ENCODE assay signal across 1 cellular context in genomic region chr16:2501938-2502900, GRCh38.
TF ChIP-seq lines count a peak whose summit lies in the region.

No MANE protein-coding gene starts in this region.

TF ChIP-seq in K562, 482 proteins besides CTCF, POLR2A, EP300 and RAD21:
- TF ChIP-seq MAX (CRISPR knock-in tag; IDR thresholded peaks at IDR 0.05) (peak; percentile 26; the same call in 1 of the 2 replicates), EZH2 (IDR thresholded peaks at IDR 0.05; ENCODE audit: borderline replicate concordance, low read depth, low read length) (no peak), POLR2AphosphoS5 (IDR thresholded peaks at IDR 0.05; ENCODE audit: control insufficient read depth, insufficient read depth, low read depth, low read length) (no peak), HMG20A (CRISPR knock-in tag; conservative IDR thresholded peaks at IDR 0.05) (no peak)
